Comparison of ENCODE assay signal across 8 cellular contexts in genomic region chr19:7069904-7070226, GRCh38. TPM values are rescaled to one million over a fixed set of nuclear protein-coding genes. Genes with fewer than 3 reads are reported as not detected.
DNase-seq lines count a peak whose midpoint lies in the region; ATAC-seq and TF ChIP-seq lines count a peak whose summit lies in the region.

No MANE protein-coding gene starts in this region.

- TF ChIP-seq CTCF in neural crest cell (conservative IDR thresholded peaks at IDR 0.05), result no peak

- no peaks in the 10 kb centered on the region for H3K27me3 Mint-ChIP-seq in effector memory CD8-positive, alpha-beta T cell
- peaks cover 3% of the 10 kb centered on the region for H3K27me3 Mint-ChIP-seq in neural crest cell (ENCODE audit: low read depth)

- no peaks in the 10 kb centered on the region for H3K4me1 ChIP-seq in NT2/D1 (ENCODE audit: insufficient read depth, insufficient read length)

- H3K27me3 ChIP-seq in NT2/D1 (ENCODE audit: insufficient read depth, insufficient read length), result no peaks in the 10 kb centered on the region

- H3K4me3 ChIP-seq in NT2/D1 (ENCODE audit: insufficient read length, low read depth), result peak overlapping the region; percentile 97

- ATAC-seq in GM21360 (IDR thresholded peaks at IDR 0.05; ENCODE audit: unreplicated experiment) (peak; percentile 31), GM18861 (IDR thresholded peaks at IDR 0.05; ENCODE audit: unreplicated experiment) (no peak)
- peak; percentile 19 for ATAC-seq in effector memory CD8-positive, alpha-beta T cell (replicated peaks)

- H3K36me3 Mint-ChIP-seq in effector memory CD8-positive, alpha-beta T cell (ENCODE audit: insufficient read depth), result peaks cover 56% of the 10 kb centered on the region
- peaks cover 18% of the 10 kb centered on the region for H3K36me3 Mint-ChIP-seq in neural crest cell (ENCODE audit: low read depth)

- peak overlapping the region; percentile 96 to 97 for H3K27ac Mint-ChIP-seq in effector memory CD8-positive, alpha-beta T cell
- H3K27ac Mint-ChIP-seq in neural crest cell (ENCODE audit: unreplicated experiment), result peak overlapping the region; percentile 43

- DNase-seq in NT2/D1 (ENCODE audit: low read depth, low spot score) (no peak), neural crest cell (ENCODE audit: low read depth, low spot score) (no peak), AG08395 (ENCODE audit: low spot score) (no peak), GOT3 (lab: John Stamatoyannopoulos, UW) (no peak), inferior parietal cortex (ENCODE audit: extremely low spot score) (no peak)
- peak in 1 of 3 experiments; percentile 13 for DNase-seq in effector memory CD8-positive, alpha-beta T cell

- H3K4me3 Mint-ChIP-seq in effector memory CD8-positive, alpha-beta T cell, result peak overlapping the region; percentile 97 to 98
- peak overlapping the region; percentile 99 for H3K4me3 Mint-ChIP-seq in neural crest cell

- peaks cover 34% of the 10 kb centered on the region for H3K36me3 ChIP-seq in NT2/D1 (ENCODE audit: insufficient read depth, insufficient read length, low read length)

- peaks cover 11 to 17% of the 10 kb centered on the region in 2 donors for H3K4me1 Mint-ChIP-seq in effector memory CD8-positive, alpha-beta T cell (ENCODE audit: low read depth in 2 of 2)
- peaks cover 12% of the 10 kb centered on the region for H3K4me1 Mint-ChIP-seq in neural crest cell

- no peaks in the 10 kb centered on the region for H3K9me3 Mint-ChIP-seq in effector memory CD8-positive, alpha-beta T cell
- H3K9me3 Mint-ChIP-seq in neural crest cell, result peaks cover 3% of the 10 kb centered on the region

- peak overlapping the region; percentile 92 for H3K9ac ChIP-seq in NT2/D1 (ENCODE audit: insufficient read length, low read depth)

- peaks cover 13% of the 10 kb centered on the region; the same call in 1 of the 2 replicates for H3K9me3 ChIP-seq in NT2/D1 (ENCODE audit: insufficient read depth, low read length)

RNA-seq across cellular contexts. Expression of gene ZNF557, which starts 0.4 kb away (rescaled TPM):
- total RNA-seq in neural crest cell, result 13.9 and 14.0 TPM in 2 replicates

RNA-seq across cellular contexts. Expression of gene MBD3L3, which starts 11.4 kb away (rescaled TPM):
- total RNA-seq in neural crest cell, result not detected in 2 replicates

RNA-seq across cellular contexts. Expression of gene MBD3L2, which starts 20.7 kb away (rescaled TPM):
- total RNA-seq in neural crest cell, result not detected in 2 replicates

RNA-seq across cellular contexts. Expression of gene MBD3L4, which starts 29.9 kb away (rescaled TPM):
- total RNA-seq in neural crest cell, result not detected in 2 replicates

RNA-seq across cellular contexts. Expression of gene MBD3L5, which starts 39.5 kb away (rescaled TPM):
- not detected in 2 replicates for total RNA-seq in neural crest cell
